13 cellular contexts compared by ENCODE assay signal in the genomic region with DNA sequence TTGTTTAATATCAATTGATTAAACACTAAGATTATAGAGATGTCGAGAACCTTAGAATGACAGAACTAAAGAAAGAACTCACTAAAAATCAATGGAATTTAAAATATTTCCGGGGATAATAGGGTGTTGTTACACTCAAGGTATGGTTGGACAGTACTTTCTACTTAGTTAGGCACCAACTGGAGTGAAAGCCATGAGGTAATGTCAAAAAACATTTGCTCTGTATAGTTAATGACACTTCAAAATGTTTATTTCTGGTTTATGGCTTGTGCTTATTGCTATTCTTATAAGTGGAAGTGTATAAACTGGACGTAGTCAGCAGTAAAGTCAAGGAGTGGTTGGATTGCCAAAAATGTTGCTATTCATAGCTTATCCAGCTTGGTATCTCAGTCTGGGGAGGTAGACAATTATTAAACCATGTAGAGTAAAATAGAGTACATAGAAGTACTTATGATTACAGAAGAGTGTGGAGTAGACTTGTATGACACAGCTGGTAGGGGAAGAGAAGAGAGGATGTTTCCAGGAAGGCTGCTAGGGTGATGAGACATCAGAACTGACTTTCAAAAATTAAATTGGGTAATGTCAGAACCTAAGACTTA. TPM values are rescaled to one million over a fixed set of nuclear protein-coding genes. Genes with fewer than 3 reads are reported as not detected.
DNase-seq lines count a peak whose midpoint lies in the region; ATAC-seq, FAIRE-seq and TF ChIP-seq lines count a peak whose summit lies in the region.
"Had no signal": no experiment of that assay in that cellular context is flagged by ENCODE, and none has a peak within 500 bp of the region (broad histone marks: within the 10 kb centered on the region; RNA-seq: fewer than 3 reads in every experiment).

No MANE protein-coding gene starts in this region.

- H3K27me3 ChIP-seq in gastrocnemius medialis = no peaks in the 10 kb centered on the region
- H3K27me3 ChIP-seq: testis had no signal

- peak; percentile 97 for FAIRE-seq in islet of Langerhans (lab: Jason Lieb, UNC)
- no peak for FAIRE-seq in GM19239 (lab: Jason Lieb, UNC)

- H3K4me3 Mint-ChIP-seq in brain = no peak overlapping the region
- H3K4me3 Mint-ChIP-seq: T-helper 2 cell treated with Interferon-gamma antibody and Interleukin-4, amounts not matched to agents 5 μg/mL and 100 μg/mL, for 36 hours had no signal

- DNase-seq in NCI-H510A treated with DMSO at 0.1 percent for 48 hours (lab: John Stamatoyannopoulos, UW) = peak; percentile 96
- no peak for DNase-seq in NCI-H510A (lab: John Stamatoyannopoulos, UW)
- DNase-seq in gastrocnemius medialis = no peak
- DNase-seq in globus pallidus (ENCODE audit: low spot score) = no peak
- DNase-seq in GM19239 (ENCODE audit: insufficient read length, low spot score) = no peak
- no peak for DNase-seq in HT-29 (ENCODE audit: low spot score)
- DNase-seq: activated CD8-positive, alpha-beta memory T cell treated with anti-CD3 and anti-CD28 coated beads for 24 hours; effector memory CD4-positive, alpha-beta T cell; testis had no signal

- H3K4me1 Mint-ChIP-seq in brain = peaks cover 9% of the 10 kb centered on the region

- peaks cover 79% of the 10 kb centered on the region for H3K36me3 Mint-ChIP-seq in brain

- peaks cover 2 to 61% of the 10 kb centered on the region in 2 donors for H3K36me3 ChIP-seq in gastrocnemius medialis

- H3K27ac ChIP-seq in gastrocnemius medialis = peak overlapping the region in 3 of 4 donors; percentile 22 to 53 (median 43)
- H3K27ac ChIP-seq: 22Rv1, testis had no signal

- no peaks in the 10 kb centered on the region for H3K27me3 Mint-ChIP-seq in brain

- in situ Hi-C loops in gastrocnemius medialis (cut with MboI; ENCODE audit: low sequenced_read_pairs in 4 of 4) = no loop called here

- intact Hi-C loops in gastrocnemius medialis (cut with DNase I; ENCODE audit: low total_unique reads) = no loop called here

- H3K27ac Mint-ChIP-seq in brain = peak overlapping the region in 3 of 5 experiments; percentile 22 to 51 (median 34)
- H3K27ac Mint-ChIP-seq: T-helper 2 cell treated with Interferon-gamma antibody and Interleukin-4, amounts not matched to agents 5 μg/mL and 100 μg/mL, for 36 hours had no signal

- H3K9me3 ChIP-seq in gastrocnemius medialis = no peaks in the 10 kb centered on the region
- H3K9me3 ChIP-seq: testis had no signal

- no peaks in the 10 kb centered on the region for H3K9me3 Mint-ChIP-seq in brain
- H3K9me3 Mint-ChIP-seq: T-helper 2 cell treated with Interferon-gamma antibody and Interleukin-4, amounts not matched to agents 5 μg/mL and 100 μg/mL, for 36 hours had no signal

- no peak for TF ChIP-seq CTCF in brain (conservative IDR thresholded peaks at IDR 0.05)
- no peak for TF ChIP-seq CTCF in gastrocnemius medialis (IDR thresholded peaks at IDR 0.05 in 4 of 5, conservative IDR thresholded peaks at IDR 0.05 in 1 of 5)

- H3K4me1 ChIP-seq in gastrocnemius medialis = peaks cover 20 to 26% of the 10 kb centered on the region in 2 donors
- H3K4me1 ChIP-seq: testis had no signal

- TF ChIP-seq POLR2A in gastrocnemius medialis (IDR thresholded peaks at IDR 0.05) = no peak

- no peak overlapping the region for H3K4me3 ChIP-seq in gastrocnemius medialis
- H3K4me3 ChIP-seq: testis had no signal

- ATAC-seq in gastrocnemius medialis = no peak

RNA-seq across cellular contexts. Expression of a gene that starts 56.5 kb away (rescaled TPM):
- 2.5 TPM for polyA plus RNA-seq in brain (ENCODE audit: insufficient read depth, low read depth, low replicate concordance)
- 1 to 10 TPM in 1 of 4 donors, under 1 TPM in 1, not detected in 2; 0.31 to 1.3 TPM for total RNA-seq in gastrocnemius medialis
- 0.05 TPM in 1 of 2 replicates, not detected in the other for total RNA-seq in HT-29 (2014; rRNA removed; shearing (Covaris generic))
